Comparison of ENCODE assay signal across 9 cellular contexts in the genomic region with DNA sequence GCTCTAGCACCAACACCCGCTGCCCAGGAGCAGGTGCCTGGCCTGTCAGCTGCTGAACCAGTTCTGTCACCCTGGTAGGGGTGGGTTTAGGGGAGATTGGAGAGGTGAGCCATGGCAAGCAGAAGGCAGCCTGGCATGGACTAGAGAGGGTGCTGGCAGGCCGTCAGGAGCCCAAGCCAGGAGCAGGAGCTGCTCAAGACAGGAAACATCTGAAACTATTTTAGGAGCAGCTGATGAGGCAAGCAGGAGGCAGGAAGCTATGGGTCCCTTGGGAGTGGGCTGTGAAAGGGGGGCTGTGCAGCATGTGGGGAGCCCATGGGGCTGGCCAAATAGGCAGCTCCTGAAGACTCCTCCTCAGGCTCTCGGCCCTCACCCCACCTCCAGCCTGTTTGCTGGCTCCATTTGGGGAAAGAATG. TPM values are rescaled to one million over a fixed set of nuclear protein-coding genes. Genes with fewer than 3 reads are reported as not detected.
DNase-seq lines count a peak whose midpoint lies in the region; ATAC-seq and TF ChIP-seq lines count a peak whose summit lies in the region.
"Had no signal": no experiment of that assay in that cellular context is flagged by ENCODE, and none has a peak within 500 bp of the region (broad histone marks: within the 10 kb centered on the region; RNA-seq: fewer than 3 reads in every experiment).

No MANE protein-coding gene starts in this region.

- H3K4me1 ChIP-seq in fibroblast of lung (ENCODE audit: control insufficient read depth, extremely low read depth, insufficient read depth, low read length) (peaks cover 26% of the 10 kb centered on the region), osteoblast (ENCODE audit: insufficient read depth, low read length) (peaks cover 17% of the 10 kb centered on the region)

- ATAC-seq in HG03378 (IDR thresholded peaks at IDR 0.05; ENCODE audit: unreplicated experiment) = no peak

- H3K4me3 ChIP-seq in fibroblast of lung (replicated peaks in 1 of 4; ENCODE audit: control extremely low read depth in 1 of 4, insufficient read depth in 1 of 4, low read depth in 3 of 4, low read length in 4 of 4) (no peak overlapping the region), osteoblast (ENCODE audit: insufficient read depth, low read length) (peak overlapping the region; percentile 23)

- no peak overlapping the region for H3K9ac ChIP-seq in fibroblast of lung (ENCODE audit: insufficient read depth, low read length)

- H3K27ac ChIP-seq in fibroblast of lung (ENCODE audit: insufficient read depth, low read length) (peak overlapping the region; percentile 34), osteoblast (ENCODE audit: low read depth, low read length) (peak overlapping the region; percentile 41)
- H3K27ac ChIP-seq: 22Rv1 had no signal

- no peak overlapping the region for H2AFZ ChIP-seq in fibroblast of lung (ENCODE audit: low read length)
- no peak overlapping the region for H2AFZ ChIP-seq in osteoblast (ENCODE audit: low read length)

- TF ChIP-seq CTCF in fibroblast of lung (conservative IDR thresholded peaks at IDR 0.05 in 1 of 2, IDR thresholded peaks at IDR 0.05 in 1 of 2; ENCODE audit: low read depth in 1 of 2, low read length in 2 of 2) (no peak), osteoblast (IDR thresholded peaks at IDR 0.05; ENCODE audit: extremely low read depth, low read depth, low read length) (no peak)

- no peaks in the 10 kb centered on the region for H3K27me3 ChIP-seq in fibroblast of lung (ENCODE audit: control insufficient read depth, insufficient read depth, low read length)
- no peaks in the 10 kb centered on the region for H3K27me3 ChIP-seq in osteoblast (ENCODE audit: insufficient read depth, low read length)

- H3K36me3 ChIP-seq in fibroblast of lung (ENCODE audit: control insufficient read depth, insufficient read depth, low read length) (peaks cover 5% of the 10 kb centered on the region), osteoblast (ENCODE audit: insufficient read depth, low read length) (peaks cover 14% of the 10 kb centered on the region)

- H4K20me1 ChIP-seq in fibroblast of lung (ENCODE audit: control insufficient read depth, extremely low read depth, insufficient read depth, low read length) (no peaks in the 10 kb centered on the region), osteoblast (ENCODE audit: insufficient read depth, low read length) (peaks cover 12% of the 10 kb centered on the region)

- peak overlapping the region; percentile 37 for H3K4me2 ChIP-seq in fibroblast of lung (ENCODE audit: extremely low read depth, insufficient read depth, low read length)
- H3K4me2 ChIP-seq in osteoblast (ENCODE audit: insufficient read depth, low read length) = peak overlapping the region; percentile 34

- H3K79me2 ChIP-seq in fibroblast of lung (ENCODE audit: control insufficient read depth, insufficient read depth, low read length) (no peaks in the 10 kb centered on the region), osteoblast (ENCODE audit: insufficient read depth, low read length) (peaks cover 3% of the 10 kb centered on the region)

- DNase-seq in DMS153 (lab: John Stamatoyannopoulos, UW) = peak; percentile 9
- DNase-seq in DMS153 treated with DMSO at 0.1 percent for 48 hours (lab: John Stamatoyannopoulos, UW; ENCODE audit: unreplicated experiment) = no peak
- peak; percentile 85 for DNase-seq in SIG-M5 treated with dmso at 0.1 percent for 504 hours (lab: John Stamatoyannopoulos, UW; ENCODE audit: unreplicated experiment)
- DNase-seq in fibroblast of lung (ENCODE audit: low read depth in 2 of 2) = peak; percentile 21 to 88
- DNase-seq in osteoblast (ENCODE audit: insufficient read length, low spot score, missing footprints) = peak; percentile 98
- DNase-seq in NCI-H128 (lab: John Stamatoyannopoulos, UW; ENCODE audit: unreplicated experiment) = no peak
- DNase-seq in glomerular visceral epithelial cell (ENCODE audit: extremely low spot score) = no peak

- H3K9me3 ChIP-seq in fibroblast of lung (ENCODE audit: control insufficient read depth, insufficient read depth, low read depth, low read length) (no peaks in the 10 kb centered on the region), osteoblast (ENCODE audit: low read depth, low read length) (no peaks in the 10 kb centered on the region)

RNA-seq across cellular contexts. Expression of a gene that starts 2.3 kb away (rescaled TPM):
- total RNA-seq in fibroblast of lung = 3.3 and 7.3 TPM in 2 replicates
- polyA plus RNA-seq in fibroblast of lung = 2.9 and 6.5 TPM in 2 replicates
- 5.4 and 10.5 TPM in 2 replicates for polyA plus RNA-seq in fibroblast of lung (2012)
- polyA minus RNA-seq in fibroblast of lung (ENCODE audit: low replicate concordance) = 4.3 and 4.6 TPM in 2 replicates
- total RNA-seq in osteoblast = 5.8 and 6.5 TPM in 2 replicates

RNA-seq across cellular contexts. Expression of a gene that starts 5.7 kb away (rescaled TPM):
- total RNA-seq in fibroblast of lung (under 0.01 TPM in 1 of 2 replicates, not detected in the other), osteoblast (under 0.01 TPM in 1 of 2 replicates, not detected in the other)
- not detected in 2 replicates for polyA plus RNA-seq in fibroblast of lung
- polyA plus RNA-seq in fibroblast of lung (2012) = not detected in 2 replicates
- not detected in 2 replicates for polyA minus RNA-seq in fibroblast of lung (ENCODE audit: low replicate concordance)

RNA-seq across cellular contexts. Expression of a gene that starts 8.4 kb away (rescaled TPM):
- total RNA-seq in fibroblast of lung (50.1 and 57.1 TPM in 2 replicates), osteoblast (76.7 and 81.3 TPM in 2 replicates)
- polyA plus RNA-seq in fibroblast of lung = 22.8 and 33.7 TPM in 2 replicates
- polyA plus RNA-seq in fibroblast of lung (2012) = 31.5 and 43.9 TPM in 2 replicates
- 92.0 and 131 TPM in 2 replicates for polyA minus RNA-seq in fibroblast of lung (ENCODE audit: low replicate concordance)

RNA-seq across cellular contexts. Expression of a gene that starts 19.0 kb away (rescaled TPM):
- total RNA-seq in fibroblast of lung = 28.8 and 30.2 TPM in 2 replicates
- 38.8 and 45.4 TPM in 2 replicates for polyA plus RNA-seq in fibroblast of lung
- 29.7 and 41.6 TPM in 2 replicates for polyA plus RNA-seq in fibroblast of lung (2012)
- polyA minus RNA-seq in fibroblast of lung (ENCODE audit: low replicate concordance) = 213 and 252 TPM in 2 replicates
- 46.9 and 48.5 TPM in 2 replicates for total RNA-seq in osteoblast

RNA-seq across cellular contexts. Expression of a gene that starts 51.0 kb away (rescaled TPM):
- 0.77 and 2.0 TPM in 2 replicates for total RNA-seq in fibroblast of lung
- polyA plus RNA-seq in fibroblast of lung = 2.5 and 7.0 TPM in 2 replicates
- 2.0 and 6.4 TPM in 2 replicates for polyA plus RNA-seq in fibroblast of lung (2012)
- 2.0 and 16.2 TPM in 2 replicates for polyA minus RNA-seq in fibroblast of lung (ENCODE audit: low replicate concordance)
- total RNA-seq in osteoblast = 1.4 and 2.4 TPM in 2 replicates

Comparison
In these comparisons a context has a peak if more than half of its experiments do, and no peak if none do; other contexts are left out.
1. DNase-seq: peak in DMS153 (single experiment), SIG-M5 treated with dmso at 0.1 percent for 504 hours (single experiment), fibroblast of lung (2 of 2) and osteoblast (single experiment); none in DMS153 treated with DMSO at 0.1 percent for 48 hours (single experiment), NCI-H128 (single experiment) and glomerular visceral epithelial cell (single experiment).